8 cellular contexts compared by ENCODE assay signal in genomic region chr12:124680863-124681778, GRCh38.
A peak's percentile ranks its signal among the peaks of the same experiment; 100 is the strongest.
DNase-seq lines count a peak whose midpoint lies in the region; ATAC-seq and TF ChIP-seq lines count a peak whose summit lies in the region.

No MANE protein-coding gene starts in this region.

- no peak overlapping the region for H3K4me3 ChIP-seq in NT2/D1 (ENCODE audit: insufficient read length, low read depth)
- no peak overlapping the region for H3K4me3 ChIP-seq in vagina

- no peak overlapping the region for H3K4me3 Mint-ChIP-seq in chondrocyte (ENCODE audit: unreplicated experiment)

- no peak for ATAC-seq in HG02571 (IDR thresholded peaks at IDR 0.05; ENCODE audit: unreplicated experiment)

- no peaks in the 10 kb centered on the region for H3K36me3 Mint-ChIP-seq in chondrocyte (ENCODE audit: low read depth)

- peak overlapping the region; percentile 62 for H3K9ac ChIP-seq in NT2/D1 (ENCODE audit: insufficient read length, low read depth)

- H3K9me3 Mint-ChIP-seq in chondrocyte (ENCODE audit: low read depth): no peaks in the 10 kb centered on the region

- H3K36me3 ChIP-seq in NT2/D1 (ENCODE audit: insufficient read depth, insufficient read length, low read length) (no peaks in the 10 kb centered on the region), vagina (no peaks in the 10 kb centered on the region)

- H3K27ac Mint-ChIP-seq in chondrocyte (ENCODE audit: unreplicated experiment): peak overlapping the region; percentile 92

- H3K9me3 ChIP-seq in NT2/D1 (ENCODE audit: insufficient read depth, low read length) (no peaks in the 10 kb centered on the region), vagina (no peaks in the 10 kb centered on the region)

- peaks cover 73% of the 10 kb centered on the region for H3K4me1 Mint-ChIP-seq in chondrocyte (ENCODE audit: low read depth)

- no peaks in the 10 kb centered on the region for H3K27me3 ChIP-seq in NT2/D1 (ENCODE audit: insufficient read depth, insufficient read length)
- no peaks in the 10 kb centered on the region for H3K27me3 ChIP-seq in vagina

- peaks cover 48% of the 10 kb centered on the region for H3K4me1 ChIP-seq in NT2/D1 (ENCODE audit: insufficient read depth, insufficient read length)
- peaks cover 77% of the 10 kb centered on the region for H3K4me1 ChIP-seq in vagina

- intact Hi-C loops in vagina (cut with DNase I): no loop called here

- peak overlapping the region; percentile 68 for H3K27ac ChIP-seq in vagina

- no peaks in the 10 kb centered on the region for H3K27me3 Mint-ChIP-seq in chondrocyte (ENCODE audit: low read depth)

- peak; percentile 13 for DNase-seq in activated naive CD4-positive, alpha-beta T cell treated with Interleukin-2 at 50 U/mL for 16 hours
- DNase-seq in activated naive CD4-positive, alpha-beta T cell (lab: John Stamatoyannopoulos, UW): no peak
- DNase-seq in NT2/D1 (ENCODE audit: low read depth, low spot score) (peak; percentile 76), chondrocyte (ENCODE audit: low spot score) (no peak), medulla oblongata (ENCODE audit: extremely low spot score) (peak; percentile 68), vagina (ENCODE audit: extremely low spot score in 2 of 2) (no peak)
- DNase-seq in activated effector memory CD4-positive, alpha-beta T cell treated with anti-CD3 and anti-CD28 coated beads, Interleukin-2, amount 50 U/mL, for 16 hours: no peak

- no peak for TF ChIP-seq POLR2A in vagina (IDR thresholded peaks at IDR 0.05)

- TF ChIP-seq CTCF in chondrocyte (IDR thresholded peaks at IDR 0.05): peak; percentile 70
- TF ChIP-seq CTCF in vagina (IDR thresholded peaks at IDR 0.05): no peak

Comparison
In these comparisons a context has a peak if more than half of its experiments do, and no peak if none do; other contexts are left out.
1. DNase-seq: peak in activated naive CD4-positive, alpha-beta T cell treated with Interleukin-2 at 50 U/mL for 16 hours (single experiment), NT2/D1 (single experiment) and medulla oblongata (single experiment); none in activated naive CD4-positive, alpha-beta T cell (0 of 4), chondrocyte (single experiment), vagina (0 of 2) and activated effector memory CD4-positive, alpha-beta T cell treated with anti-CD3 and anti-CD28 coated beads, Interleukin-2, amount 50 U/mL, for 16 hours (single experiment).